In genomic region chr7:101990811-101991418, GRCh38 we compare ENCODE assay signal across 8 cellular contexts.
A peak's percentile ranks its signal among the peaks of the same experiment; 100 is the strongest.
DNase-seq lines count a peak whose midpoint lies in the region; ATAC-seq and TF ChIP-seq lines count a peak whose summit lies in the region.
"Had no signal": no experiment of that assay in that cellular context is flagged by ENCODE, and none has a peak within 500 bp of the region (broad histone marks: within the 10 kb centered on the region; RNA-seq: fewer than 3 reads in every experiment).

No MANE protein-coding gene starts in this region.

- no peak overlapping the region for H2AFZ ChIP-seq in GM23338
- no peak overlapping the region for H2AFZ ChIP-seq in MM.1S (ENCODE audit: low read length)

- TF ChIP-seq CTCF in GM23338 (conservative IDR thresholded peaks at IDR 0.05; ENCODE audit: low read depth in 2 of 2) (no peak), MM.1S (IDR thresholded peaks at IDR 0.05; ENCODE audit: low read length) (peak; percentile 15; the same call in 1 of the 2 replicates), neutrophil (IDR thresholded peaks at IDR 0.05) (no peak)

- H3K27me3 Mint-ChIP-seq in GM23338 (ENCODE audit: insufficient read depth, low read depth, poor library complexity) = peaks cover 10% of the 10 kb centered on the region

- H3K9me3 Mint-ChIP-seq in GM23338 = no peaks in the 10 kb centered on the region

- H3K36me3 ChIP-seq in GM23338 (ENCODE audit: insufficient read depth) (no peaks in the 10 kb centered on the region), MM.1S (replicated peaks; ENCODE audit: insufficient read depth, low read length) (no peaks in the 10 kb centered on the region), neutrophil (peaks cover 18% of the 10 kb centered on the region), MG63 (no peaks in the 10 kb centered on the region)

- H3K27ac ChIP-seq in GM23338 (ENCODE audit: low read depth) (no peak overlapping the region), MM.1S (ENCODE audit: low read length) (peak overlapping the region; percentile 92), neutrophil (peak overlapping the region; percentile 15)

- H3K4me3 ChIP-seq in GM23338 (no peak overlapping the region), MM.1S (ENCODE audit: low read length) (peak overlapping the region; percentile 55), neutrophil (ENCODE audit: low read depth in 1 of 2, low read length in 1 of 2) (no peak overlapping the region), MG63 (no peak overlapping the region)
- H3K4me3 ChIP-seq: skin epidermis had no signal

- H3K79me2 ChIP-seq in GM23338 (replicated peaks; ENCODE audit: insufficient read depth) (peaks cover 64% of the 10 kb centered on the region), MM.1S (ENCODE audit: low read length) (peaks cover 39% of the 10 kb centered on the region)

- peaks cover 39% of the 10 kb centered on the region for H3K4me1 Mint-ChIP-seq in GM23338

- H3K27me3 ChIP-seq in GM23338 (ENCODE audit: insufficient read depth) = no peaks in the 10 kb centered on the region
- H3K27me3 ChIP-seq in MM.1S (replicated peaks; ENCODE audit: insufficient read depth, low read length) = no peaks in the 10 kb centered on the region
- H3K27me3 ChIP-seq in neutrophil = no peaks in the 10 kb centered on the region
- no peaks in the 10 kb centered on the region for H3K27me3 ChIP-seq in MG63

- H3K4me2 ChIP-seq in GM23338 = no peak overlapping the region
- peak overlapping the region; percentile 48 for H3K4me2 ChIP-seq in MM.1S (ENCODE audit: low read depth, low read length)

- peak overlapping the region; percentile 50; the same call in 1 of the 2 replicates for H3K9ac ChIP-seq in MM.1S (ENCODE audit: low read length)

- H3K36me3 Mint-ChIP-seq in GM23338 (ENCODE audit: low read depth) = peaks cover 14% of the 10 kb centered on the region

- no peak overlapping the region for H3K4me3 Mint-ChIP-seq in GM23338

- no peak for DNase-seq in GM23338 (ENCODE audit: low spot score)
- DNase-seq in MM.1S = peak; percentile 84
- no peak for DNase-seq in MG63
- no peak for DNase-seq in NCI-H446 treated with DMSO at 0.1 percent for 48 hours (lab: John Stamatoyannopoulos, UW)
- DNase-seq in NCI-H2196 (lab: John Stamatoyannopoulos, UW; ENCODE audit: unreplicated experiment) = no peak

- ATAC-seq in GM18868 (IDR thresholded peaks at IDR 0.05; ENCODE audit: unreplicated experiment) (peak; percentile 72), GM23338 (no peak)

- peaks cover 9% of the 10 kb centered on the region; the same call in 1 of the 2 replicates for H4K20me1 ChIP-seq in GM23338 (replicated peaks; ENCODE audit: insufficient read depth)
- H4K20me1 ChIP-seq in MM.1S (ENCODE audit: insufficient read depth, low read length) = no peaks in the 10 kb centered on the region

- H3K9me2 ChIP-seq in GM23338 (ENCODE audit: insufficient read depth) (no peaks in the 10 kb centered on the region), MM.1S (replicated peaks; ENCODE audit: insufficient read depth, low read length) (no peaks in the 10 kb centered on the region)

- H3F3A ChIP-seq in GM23338 (replicated peaks; ENCODE audit: low read depth) = no peaks in the 10 kb centered on the region
- peaks cover 30% of the 10 kb centered on the region for H3F3A ChIP-seq in MM.1S (ENCODE audit: insufficient read depth, low read length)

- H3K27ac Mint-ChIP-seq in GM23338 = peak overlapping the region; percentile 31; the same call in 1 of the 2 replicates

- H3K9me3 ChIP-seq in MM.1S (replicated peaks; ENCODE audit: insufficient read depth, low read length) (no peaks in the 10 kb centered on the region), neutrophil (no peaks in the 10 kb centered on the region), MG63 (no peaks in the 10 kb centered on the region)

- H3K4me1 ChIP-seq in GM23338 (ENCODE audit: insufficient read depth) = peaks cover 10% of the 10 kb centered on the region
- peaks cover 51% of the 10 kb centered on the region for H3K4me1 ChIP-seq in MM.1S (ENCODE audit: low read length)
- peaks cover 6 to 16% of the 10 kb centered on the region in 2 experiments for H3K4me1 ChIP-seq in neutrophil (ENCODE audit: control insufficient read depth in 1 of 2, insufficient read depth in 1 of 2, low read depth in 1 of 2, low read length in 1 of 2)

TF ChIP-seq in GM23338, 12 proteins besides CTCF, POLR2A, EP300 and RAD21 (continues in another document):
- TF ChIP-seq STAT1 (IDR thresholded peaks at IDR 0.05; ENCODE audit: unreplicated experiment) (no peak), ZNF462 (CRISPR knock-in tag; IDR thresholded peaks at IDR 0.05) (no peak), REST (IDR thresholded peaks at IDR 0.05; ENCODE audit: unreplicated experiment) (no peak)
